In genomic region chr12:103881261-103881660, GRCh38 we compare ENCODE assay signal across 22 cellular contexts. TPM values are rescaled to one million over a fixed set of nuclear protein-coding genes. Genes with fewer than 3 reads are reported as not detected.
DNase-seq lines count a peak whose midpoint lies in the region; ATAC-seq, FAIRE-seq and TF ChIP-seq lines count a peak whose summit lies in the region.
"Had no signal": no experiment of that assay in that cellular context is flagged by ENCODE, and none has a peak within 500 bp of the region (broad histone marks: within the 10 kb centered on the region; RNA-seq: fewer than 3 reads in every experiment).

No MANE protein-coding gene starts in this region.

- H3K27me3 Mint-ChIP-seq in activated T-cell treated with anti-CD3 and anti-CD28 coated beads, Interleukin-2, amount 50 U/mL, for 24 hours = no peaks in the 10 kb centered on the region
- H3K27me3 Mint-ChIP-seq: activated naive CD8-positive, alpha-beta T cell treated with anti-CD3 and anti-CD28 coated beads, Interleukin-2, amount 10 ng/mL, durations not matched to agents 7 days and 5 days; CD4-positive, alpha-beta memory T cell had no signal

- peak overlapping the region; percentile 65 for H3K9ac ChIP-seq in Loucy (ENCODE audit: low read depth, low read length, poor library complexity, severe bottlenecking)

- H2AFZ ChIP-seq in Loucy (ENCODE audit: low read length) = peak overlapping the region; percentile 49; the same call in 1 of the 2 replicates
- H2AFZ ChIP-seq: PC-9 had no signal

- H3K9me3 ChIP-seq in Loucy (ENCODE audit: insufficient read depth, low read depth, low read length) = no peaks in the 10 kb centered on the region
- no peaks in the 10 kb centered on the region for H3K9me3 ChIP-seq in small intestine (ENCODE audit: control insufficient read depth, low read depth)
- H3K9me3 ChIP-seq: body of pancreas, SJSA1 had no signal

- H3K4me2 ChIP-seq in Loucy (ENCODE audit: low read depth, low read length, poor library complexity, severe bottlenecking) = peak overlapping the region; percentile 77
- H3K4me2 ChIP-seq: PC-9 had no signal

- H3K27me3 ChIP-seq in Loucy (ENCODE audit: insufficient read depth, low read length, poor library complexity, severe bottlenecking) = no peaks in the 10 kb centered on the region
- no peaks in the 10 kb centered on the region for H3K27me3 ChIP-seq in small intestine (ENCODE audit: control insufficient read depth in 2 of 2, insufficient read depth in 2 of 2, low read length in 2 of 2)
- H3K27me3 ChIP-seq: body of pancreas, SJSA1 had no signal

- DNase-seq in activated T-cell treated with anti-CD3 and anti-CD28 coated beads, Interleukin-2, amount 50 U/mL, for 24 hours = no peak
- no peak for DNase-seq in activated T-cell treated with anti-CD3 and anti-CD28 coated beads, Interleukin-2, amount 50 U/mL, for 48 hours
- DNase-seq in epithelial cell of prostate (ENCODE audit: low read depth, low spot score) (no peak), small intestine (peak; percentile 45)
- no peak for DNase-seq in activated CD4-positive, alpha-beta T cell treated with anti-CD3 and anti-CD28 coated beads, Interleukin-2, amount 50 U/mL, for 1 hour
- DNase-seq: activated CD8-positive, alpha-beta T cell treated with anti-CD3 and anti-CD28 coated beads, Interleukin-2, amount 10 ng/mL, durations not matched to agents 7 days and 5 days; activated naive CD8-positive, alpha-beta T cell treated with anti-CD3 and anti-CD28 coated beads, Interleukin-2, amount 10 ng/mL, durations not matched to agents 7 days and 5 days; body of pancreas; hippocampal formation; NCI-H524; PC-9; stimulated activated naive CD4-positive, alpha-beta T cell; trophoblast cell had no signal

- no peaks in the 10 kb centered on the region for H3K9me2 ChIP-seq in Loucy (replicated peaks; ENCODE audit: low read depth, low read length)

- FAIRE-seq in small intestine (lab: Jason Lieb, UNC) = no peak
- FAIRE-seq: colon had no signal

- H4K20me1 ChIP-seq in Loucy (ENCODE audit: insufficient read depth, low read length, poor library complexity, severe bottlenecking) = no peaks in the 10 kb centered on the region

- H3K4me3 ChIP-seq in Loucy (ENCODE audit: low read length, poor library complexity, severe bottlenecking) = peak overlapping the region; percentile 60
- no peak overlapping the region for H3K4me3 ChIP-seq in small intestine (ENCODE audit: low read depth in 1 of 2, low read length in 2 of 2)
- H3K4me3 ChIP-seq: body of pancreas, PC-9, SJSA1 had no signal

- WGBS in small intestine, 3 donors = 13 to 53% (median 28%) methylated on average over 2 of the region's 2 CpGs

- H3K4me1 Mint-ChIP-seq in activated T-cell treated with anti-CD3 and anti-CD28 coated beads, Interleukin-2, amount 50 U/mL, for 24 hours (ENCODE audit: low read depth) = peaks cover 29% of the 10 kb centered on the region

- no peaks in the 10 kb centered on the region for H3K9me3 Mint-ChIP-seq in activated T-cell treated with anti-CD3 and anti-CD28 coated beads, Interleukin-2, amount 50 U/mL, for 24 hours
- H3K9me3 Mint-ChIP-seq: activated naive CD8-positive, alpha-beta T cell treated with anti-CD3 and anti-CD28 coated beads, Interleukin-2, amount 10 ng/mL, durations not matched to agents 7 days and 5 days; activated T-helper 1 cell treated with anti-CD3 and anti-CD28 coated beads, Interleukin-12 subunit alpha, Interleukin-12 subunit beta, Interleukin-2, Interleukin-4 antibody, amounts not matched to agents 30 ng/mL and 10 ng/mL and 1 ng/mL, durations not matched to agents 14 hours and 24 hours and 36 hours; T-helper 2 cell treated with Interferon-gamma antibody and Interleukin-4, amounts not matched to agents 5 μg/mL and 100 μg/mL, for 36 hours; WTC11 had no signal

- peak overlapping the region; percentile 1 for H3K27ac Mint-ChIP-seq in activated T-cell treated with anti-CD3 and anti-CD28 coated beads, Interleukin-2, amount 50 U/mL, for 24 hours
- H3K27ac Mint-ChIP-seq: activated CD8-positive, alpha-beta T cell treated with anti-CD3 and anti-CD28 coated beads, Interleukin-2, amount 10 ng/mL, durations not matched to agents 7 days and 5 days; activated T-helper 1 cell treated with anti-CD3 and anti-CD28 coated beads, Interleukin-12 subunit alpha, Interleukin-12 subunit beta, Interleukin-2, Interleukin-4 antibody, amounts not matched to agents 30 ng/mL and 10 ng/mL and 1 ng/mL, durations not matched to agents 14 hours and 24 hours and 36 hours; T-helper 2 cell treated with Interferon-gamma antibody and Interleukin-4, amounts not matched to agents 5 μg/mL and 100 μg/mL, for 36 hours; WTC11 had no signal

- no peak for ATAC-seq in HG02763 (IDR thresholded peaks at IDR 0.05; ENCODE audit: unreplicated experiment)
- no peak for ATAC-seq in HG02759 (IDR thresholded peaks at IDR 0.05; ENCODE audit: unreplicated experiment)
- ATAC-seq: body of pancreas, WTC11 had no signal

- H3K27ac ChIP-seq in epithelial cell of prostate (peak overlapping the region; percentile 76), small intestine (ENCODE audit: low read depth in 1 of 2, low read length in 1 of 2) (no peak overlapping the region)
- H3K27ac ChIP-seq: body of pancreas, PC-9, SJSA1 had no signal

- no peak overlapping the region for H3K4me3 Mint-ChIP-seq in activated T-cell treated with anti-CD3 and anti-CD28 coated beads, Interleukin-2, amount 50 U/mL, for 24 hours
- H3K4me3 Mint-ChIP-seq: activated CD8-positive, alpha-beta T cell treated with anti-CD3 and anti-CD28 coated beads, Interleukin-2, amount 10 ng/mL, durations not matched to agents 7 days and 5 days; activated T-helper 1 cell treated with anti-CD3 and anti-CD28 coated beads, Interleukin-12 subunit alpha, Interleukin-12 subunit beta, Interleukin-2, Interleukin-4 antibody, amounts not matched to agents 30 ng/mL and 10 ng/mL and 1 ng/mL, durations not matched to agents 14 hours and 24 hours and 36 hours; T-helper 2 cell treated with Interferon-gamma antibody and Interleukin-4, amounts not matched to agents 5 μg/mL and 100 μg/mL, for 36 hours; WTC11 had no signal

- no peaks in the 10 kb centered on the region for H3K79me2 ChIP-seq in Loucy (ENCODE audit: insufficient read depth, low read length)

- H3K36me3 ChIP-seq in Loucy (ENCODE audit: insufficient read depth, low read length) = no peaks in the 10 kb centered on the region
- H3K36me3 ChIP-seq in small intestine (ENCODE audit: control insufficient read depth in 2 of 2, insufficient read depth in 2 of 2, low read length in 2 of 2) = no peaks in the 10 kb centered on the region
- H3K36me3 ChIP-seq: SJSA1 had no signal

- H3K4me1 ChIP-seq in Loucy (ENCODE audit: insufficient read depth, low read length, poor library complexity, severe bottlenecking) (peaks cover 49% of the 10 kb centered on the region), small intestine (ENCODE audit: control insufficient read depth in 2 of 2, insufficient read depth in 1 of 2, low read depth in 1 of 2, low read length in 1 of 2) (no peaks in the 10 kb centered on the region)
- H3K4me1 ChIP-seq: SJSA1 had no signal

- H3K36me3 Mint-ChIP-seq in activated T-cell treated with anti-CD3 and anti-CD28 coated beads, Interleukin-2, amount 50 U/mL, for 24 hours (ENCODE audit: low read depth) = no peaks in the 10 kb centered on the region
- H3K36me3 Mint-ChIP-seq: activated naive CD8-positive, alpha-beta T cell treated with anti-CD3 and anti-CD28 coated beads, Interleukin-2, amount 10 ng/mL, durations not matched to agents 7 days and 5 days; CD4-positive, alpha-beta memory T cell; WTC11 had no signal

- no peak for TF ChIP-seq CTCF in Loucy (conservative IDR thresholded peaks at IDR 0.05; ENCODE audit: low read length)

- 0 out of 2 replicates have a peak, but pooled peaks cover 3% of the 10 kb centered on the region for H3F3A ChIP-seq in Loucy (ENCODE audit: low read depth)

RNA-seq across cellular contexts. Expression of gene NT5DC3, which starts 40.2 kb away (rescaled TPM):
- 1 to 10 TPM in 1 of 3 donors, under 1 TPM in 2; 0.22 to 1.3 (median 0.27) TPM for polyA plus RNA-seq in small intestine

RNA-seq across cellular contexts. Expression of gene HSP90B1, which starts 48.9 kb away (rescaled TPM):
- polyA plus RNA-seq in small intestine = 100 to 1,000 TPM; 205 to 693 (median 207) TPM
